In the genomic region with DNA sequence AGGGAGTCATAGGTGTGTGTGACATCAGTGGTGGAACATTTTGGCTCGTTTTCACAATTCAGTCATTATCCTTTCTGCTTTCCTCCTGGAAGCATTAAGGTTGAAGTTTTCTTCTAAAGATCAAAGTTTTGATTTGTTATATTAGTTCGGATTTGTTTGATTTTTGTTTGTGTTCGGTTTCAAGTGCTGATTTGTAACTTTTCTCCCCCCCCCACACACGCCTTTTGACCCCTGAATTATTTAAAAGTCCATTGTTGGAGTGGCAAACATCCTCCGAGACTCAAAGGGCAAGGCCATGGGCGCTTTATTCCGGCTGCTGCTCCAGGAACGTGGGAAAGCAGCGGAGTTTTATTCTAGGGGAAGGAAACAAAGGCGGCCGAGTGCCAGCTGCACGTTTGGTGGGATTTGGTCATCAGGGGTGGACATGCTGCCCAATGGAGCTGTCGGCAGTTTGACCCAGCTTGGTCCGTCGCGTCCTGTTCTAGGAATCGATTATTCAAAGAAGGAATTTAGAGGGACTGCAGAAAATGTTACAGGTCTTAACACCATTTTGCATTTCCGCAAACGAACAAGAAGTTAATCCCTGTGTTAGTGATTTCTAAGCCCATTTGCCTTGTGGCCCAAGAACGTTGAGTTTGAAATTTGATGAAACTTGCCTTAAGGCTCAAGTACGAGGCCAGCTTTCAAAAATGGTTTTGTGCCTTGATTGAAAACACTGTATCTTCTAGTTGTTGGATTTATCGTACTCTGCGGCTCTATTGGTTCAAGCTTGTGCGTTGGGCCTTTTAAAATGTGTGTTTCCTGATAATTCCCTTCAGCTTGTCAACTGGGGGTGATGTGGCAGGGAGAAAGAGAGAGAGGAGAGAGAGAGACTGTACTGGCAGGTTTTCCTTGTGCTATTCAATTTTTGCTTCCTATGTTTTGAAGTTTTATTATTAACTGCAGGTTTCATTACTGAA, we compare ENCODE assay signal across 8 cellular contexts. TPM values are rescaled to one million over a fixed set of nuclear protein-coding genes. Genes with fewer than 3 reads are reported as not detected.
A peak's percentile ranks its signal among the peaks of the same experiment; 100 is the strongest.
DNase-seq lines count a peak whose midpoint lies in the region; ATAC-seq and TF ChIP-seq lines count a peak whose summit lies in the region.

No MANE protein-coding gene starts in this region.

- H3K4me1 Mint-ChIP-seq in activated naive CD8-positive, alpha-beta T cell treated with anti-CD3 and anti-CD28 coated beads for 36 hours: peaks cover 31% of the 10 kb centered on the region

- H3K27ac ChIP-seq in HUES64 (ENCODE audit: low read depth, low read length) (peak overlapping the region; percentile 99), left ventricle myocardium inferior (replicated peaks) (peak overlapping the region; percentile 98), rectal smooth muscle tissue (ENCODE audit: low read depth, low read length) (peak overlapping the region; percentile 85)

- DNase-seq in CD1c-positive myeloid dendritic cell (ENCODE audit: extremely low spot score): peak; percentile 3
- no peak for DNase-seq in activated naive CD8-positive, alpha-beta T cell treated with anti-CD3 and anti-CD28 coated beads for 36 hours
- DNase-seq in left ventricle myocardium inferior: peak; percentile 21

- no peak for ATAC-seq in HG03139 (IDR thresholded peaks at IDR 0.05; ENCODE audit: unreplicated experiment)
- ATAC-seq in GM19397 (IDR thresholded peaks at IDR 0.05; ENCODE audit: unreplicated experiment): no peak
- ATAC-seq in HG03196 (IDR thresholded peaks at IDR 0.05; ENCODE audit: unreplicated experiment): no peak

- H3K9ac ChIP-seq in HUES64 (ENCODE audit: low read depth, low read length): peak overlapping the region; percentile 98
- peak overlapping the region; percentile 32 for H3K9ac ChIP-seq in rectal smooth muscle tissue (ENCODE audit: low read length)

- peaks cover 20% of the 10 kb centered on the region for H3K36me3 Mint-ChIP-seq in activated naive CD8-positive, alpha-beta T cell treated with anti-CD3 and anti-CD28 coated beads for 36 hours

- TF ChIP-seq CTCF in left ventricle myocardium inferior (IDR thresholded peaks at IDR 0.05; ENCODE audit: borderline replicate concordance): no peak

- no peaks in the 10 kb centered on the region for H3K27me3 Mint-ChIP-seq in activated naive CD8-positive, alpha-beta T cell treated with anti-CD3 and anti-CD28 coated beads for 36 hours

- H3K4me3 ChIP-seq in HUES64 (ENCODE audit: low read length) (peak overlapping the region; percentile 73), left ventricle myocardium inferior (peak overlapping the region; percentile 81), rectal smooth muscle tissue (ENCODE audit: low read length) (peak overlapping the region; percentile 75)

- H3K27ac Mint-ChIP-seq in activated naive CD8-positive, alpha-beta T cell treated with anti-CD3 and anti-CD28 coated beads for 36 hours: peak overlapping the region; percentile 84

- H3K27me3 ChIP-seq in HUES64 (ENCODE audit: insufficient read depth, low read length): no peaks in the 10 kb centered on the region
- H3K27me3 ChIP-seq in left ventricle myocardium inferior (ENCODE audit: low read depth): no peaks in the 10 kb centered on the region
- peaks cover 3% of the 10 kb centered on the region for H3K27me3 ChIP-seq in rectal smooth muscle tissue (ENCODE audit: control insufficient read depth, insufficient read depth, low read length)

- intact Hi-C loops in left ventricle myocardium inferior (cut with micrococcal nuclease): no loop called here

- no peaks in the 10 kb centered on the region for H3K9me3 Mint-ChIP-seq in activated naive CD8-positive, alpha-beta T cell treated with anti-CD3 and anti-CD28 coated beads for 36 hours

- peak overlapping the region; percentile 91 for H3K4me3 Mint-ChIP-seq in activated naive CD8-positive, alpha-beta T cell treated with anti-CD3 and anti-CD28 coated beads for 36 hours

- 5% methylated on average over 20 of the region's 24 CpGs for WGBS in HUES64

- H3K9me3 ChIP-seq in HUES64 (ENCODE audit: insufficient read depth, low read depth, low read length) (no peaks in the 10 kb centered on the region), left ventricle myocardium inferior (replicated peaks) (no peaks in the 10 kb centered on the region)

- H3K4me1 ChIP-seq in HUES64 (ENCODE audit: insufficient read depth, low read length) (peaks cover 5% of the 10 kb centered on the region; the same call in 1 of the 2 replicates), left ventricle myocardium inferior (peaks cover 16% of the 10 kb centered on the region), rectal smooth muscle tissue (ENCODE audit: control insufficient read depth, insufficient read depth, low read length) (peaks cover 2% of the 10 kb centered on the region)

- H3K36me3 ChIP-seq in HUES64 (ENCODE audit: insufficient read depth, low read length) (no peaks in the 10 kb centered on the region), left ventricle myocardium inferior (no peaks in the 10 kb centered on the region), rectal smooth muscle tissue (ENCODE audit: control insufficient read depth, insufficient read depth, low read length) (no peaks in the 10 kb centered on the region)

RNA-seq across cellular contexts. Expression of gene ZNF41, which starts 0.6 kb away (rescaled TPM):
- polyA plus RNA-seq in HUES64 (2013, experiment 1 of 2): 4.3 TPM
- 3.7 TPM for polyA plus RNA-seq in HUES64 (2013, experiment 2 of 2)
- 1 to 10 TPM; 8.8 TPM for total RNA-seq in activated naive CD8-positive, alpha-beta T cell treated with anti-CD3 and anti-CD28 coated beads for 36 hours
- 16.1 TPM for total RNA-seq in left ventricle myocardium inferior
